In the genomic region with DNA sequence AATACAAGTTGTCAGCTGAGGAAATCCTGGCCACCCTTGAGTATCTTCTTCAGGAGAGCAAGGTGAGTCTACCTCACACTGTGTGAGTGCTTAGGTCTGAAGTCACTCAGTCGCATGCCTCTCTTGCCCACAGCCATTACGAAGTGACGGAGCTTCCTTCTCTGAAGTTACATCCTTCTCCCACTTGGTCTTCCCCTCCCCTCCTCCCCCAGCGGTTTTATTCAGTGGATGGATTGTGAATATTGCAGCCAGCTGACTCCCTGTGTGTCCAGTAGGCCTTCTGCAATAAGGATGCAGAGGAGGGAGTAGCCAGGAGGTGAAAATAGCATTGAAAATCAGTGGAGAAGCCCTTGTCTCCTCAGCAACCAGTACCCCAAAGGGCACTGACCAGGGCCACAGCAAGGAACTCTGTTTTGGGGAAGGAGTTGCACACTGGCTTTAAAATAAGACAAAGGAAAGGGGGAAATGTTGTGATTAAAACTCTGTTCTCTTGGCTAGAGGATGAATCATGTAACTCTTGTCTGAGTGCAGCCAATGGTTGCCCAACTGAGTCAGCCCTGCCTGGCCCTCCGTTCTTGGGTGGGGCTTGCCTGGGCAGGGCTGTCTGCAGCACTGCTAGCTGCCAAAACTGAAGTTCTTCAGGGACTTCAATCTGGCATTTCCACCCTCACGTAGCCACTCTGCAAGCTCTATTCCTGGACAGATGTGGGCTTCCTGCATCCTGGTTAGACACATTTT, we compare ENCODE assay signal across 8 cellular contexts. TPM values are rescaled to one million over a fixed set of nuclear protein-coding genes. Genes with fewer than 3 reads are reported as not detected.
DNase-seq lines count a peak whose midpoint lies in the region; ATAC-seq and TF ChIP-seq lines count a peak whose summit lies in the region.

No MANE protein-coding gene starts in this region.

- H3K27me3 ChIP-seq in mammary epithelial cell (ENCODE audit: insufficient read depth, low read length) (no peaks in the 10 kb centered on the region), aorta (ENCODE audit: control insufficient read depth in 1 of 2, insufficient read depth in 2 of 2, low read length in 1 of 2) (no peaks in the 10 kb centered on the region), neural progenitor cell (peaks cover 61% of the 10 kb centered on the region)

- H3K27ac Mint-ChIP-seq in Calu3 (ENCODE audit: unreplicated experiment) (peak overlapping the region; percentile 88), neural progenitor cell (no peak overlapping the region)

- peak; percentile 85 for DNase-seq in Calu3
- DNase-seq in SIG-M5 treated with dmso at 0.1 percent for 504 hours (lab: John Stamatoyannopoulos, UW; ENCODE audit: unreplicated experiment), result peak; percentile 96
- peak; percentile 91 for DNase-seq in mammary epithelial cell
- DNase-seq in mucosa of gallbladder (ENCODE audit: low spot score), result peak; percentile 65
- DNase-seq in aorta, result peak; percentile 90
- no peak for DNase-seq in neural progenitor cell (ENCODE audit: low spot score)
- DNase-seq in germinal center (ENCODE audit: low spot score), result no peak

- H3K27me3 Mint-ChIP-seq in Calu3 (ENCODE audit: unreplicated experiment) (no peaks in the 10 kb centered on the region), neural progenitor cell (ENCODE audit: insufficient read depth, low read depth) (peaks cover 32% of the 10 kb centered on the region)

- BruUV-seq in Calu3 (replicated peaks; lab: Mats Ljungman, UMichigan) (TSS peak; percentile 17), mammary epithelial cell (replicated peaks; lab: Mats Ljungman, UMichigan) (no TSS peak)

- H3K4me2 ChIP-seq in mammary epithelial cell (ENCODE audit: insufficient read depth, low read depth, low read length) (peak overlapping the region; percentile 80), neural progenitor cell (no peak overlapping the region)

- H3K36me3 Mint-ChIP-seq in Calu3 (ENCODE audit: insufficient read depth, unreplicated experiment) (peaks cover 95% of the 10 kb centered on the region), neural progenitor cell (no peaks in the 10 kb centered on the region)

- H2AFZ ChIP-seq in mammary epithelial cell (ENCODE audit: low read depth, low read length), result no peak overlapping the region
- no peak overlapping the region for H2AFZ ChIP-seq in neural progenitor cell (replicated peaks)

- dilution Hi-C loops in mammary epithelial cell (cut with HindIII; ENCODE audit: low sequenced_read_pairs), result loop anchor here (5.0 kb wide), 2 partner anchors 37 to 38 kb away; no protein-coding TSS in a partner anchor

- peak; percentile 44 for ATAC-seq in aorta (ENCODE audit: low FRiP score)
- ATAC-seq in HG03520 (IDR thresholded peaks at IDR 0.05; ENCODE audit: unreplicated experiment), result no peak

- H4K20me1 ChIP-seq in mammary epithelial cell (ENCODE audit: insufficient read depth, low read length) (peaks cover 3% of the 10 kb centered on the region), neural progenitor cell (ENCODE audit: low read depth) (peaks cover 25% of the 10 kb centered on the region)

- peak overlapping the region; percentile 99 for H3K9ac ChIP-seq in mammary epithelial cell (ENCODE audit: insufficient read depth, low read length)
- no peak overlapping the region for H3K9ac ChIP-seq in neural progenitor cell

- no peaks in the 10 kb centered on the region for H3K9me3 Mint-ChIP-seq in Calu3 (ENCODE audit: low read depth, unreplicated experiment)
- H3K9me3 Mint-ChIP-seq in neural progenitor cell, result no peaks in the 10 kb centered on the region

- H3K27ac ChIP-seq in mammary epithelial cell (ENCODE audit: insufficient read depth, low read depth, low read length), result peak overlapping the region; percentile 97
- peak overlapping the region; percentile 49 to 90 for H3K27ac ChIP-seq in aorta (ENCODE audit: low read depth in 1 of 2, low read length in 2 of 2)
- H3K27ac ChIP-seq in neural progenitor cell, result no peak overlapping the region

- H3K4me1 ChIP-seq in mammary epithelial cell (ENCODE audit: insufficient read depth, low read length) (peaks cover 48% of the 10 kb centered on the region), aorta (ENCODE audit: control insufficient read depth in 1 of 2, insufficient read depth in 2 of 2, low read length in 2 of 2) (peaks cover 8 to 15% of the 10 kb centered on the region in 2 donors), neural progenitor cell (peaks cover 11% of the 10 kb centered on the region)

- H3K4me1 Mint-ChIP-seq in Calu3 (ENCODE audit: low read depth, unreplicated experiment) (peaks cover 51% of the 10 kb centered on the region), neural progenitor cell (peaks cover 24% of the 10 kb centered on the region)

- peaks cover 24% of the 10 kb centered on the region for H3F3A ChIP-seq in neural progenitor cell (ENCODE audit: low read depth)

- peaks cover 92% of the 10 kb centered on the region for H3K79me2 ChIP-seq in mammary epithelial cell (ENCODE audit: insufficient read depth, low read length)
- H3K79me2 ChIP-seq in neural progenitor cell (ENCODE audit: low read depth), result no peaks in the 10 kb centered on the region

- H3K9me3 ChIP-seq in mammary epithelial cell (replicated peaks; ENCODE audit: insufficient read depth, low read length) (no peaks in the 10 kb centered on the region), aorta (ENCODE audit: control insufficient read depth, low read length) (no peaks in the 10 kb centered on the region), neural progenitor cell (ENCODE audit: low read depth) (no peaks in the 10 kb centered on the region)

- no peak for TF ChIP-seq CTCF in Calu3 (IDR thresholded peaks at IDR 0.05; ENCODE audit: unreplicated experiment)
- TF ChIP-seq CTCF in mammary epithelial cell (conservative IDR thresholded peaks at IDR 0.05 in 1 of 2, IDR thresholded peaks at IDR 0.05 in 1 of 2; ENCODE audit: extremely low read depth in 1 of 2, insufficient read depth in 1 of 2, low read depth in 1 of 2, low read length in 2 of 2), result no peak
- no peak for TF ChIP-seq CTCF in neural progenitor cell (IDR thresholded peaks at IDR 0.05)

- in situ Hi-C loops in mammary epithelial cell (cut with MboI; ENCODE audit: low sequenced_read_pairs in 2 of 2), result no loop called here

- H3K36me3 ChIP-seq in mammary epithelial cell (ENCODE audit: insufficient read depth, low read length), result peaks cover 31% of the 10 kb centered on the region
- H3K36me3 ChIP-seq in aorta (ENCODE audit: control insufficient read depth in 1 of 2, insufficient read depth in 2 of 2, low read length in 1 of 2), result peaks cover 2 to 5% of the 10 kb centered on the region in 2 donors
- H3K36me3 ChIP-seq in neural progenitor cell, result no peaks in the 10 kb centered on the region

- CTCF ChIA-PET in Calu3 (lab: Charles Lee), result interaction anchor here (0.6 to 5.9 kb wide), 7 partner anchors 10 to 68 kb away, joined by 3 to 46 read pairs (median 16); no protein-coding TSS in a partner anchor
- CTCF ChIA-PET in mammary epithelial cell (lab: Charles Lee; ENCODE audit: low non-redundant PET), result interaction anchor here (0.7 to 0.8 kb wide), 2 partner anchors 9 to 21 kb away, joined by 3 to 5 read pairs; no protein-coding TSS in a partner anchor

- 3% methylated on average over 5 of the region's 6 CpGs for WGBS in mammary epithelial cell (ENCODE audit: low coverage, missing lambda C conversion rate)
- WGBS in aorta, 2 donors, result 41 to 43% methylated on average over 6 of the region's 6 CpGs

- peak overlapping the region; percentile 54 to 93 (median 89) for H3K4me3 ChIP-seq in mammary epithelial cell (replicated peaks in 1 of 3; ENCODE audit: insufficient read depth in 1 of 3, low read depth in 2 of 3, low read length in 3 of 3)
- H3K4me3 ChIP-seq in aorta (ENCODE audit: low read length in 2 of 2), result no peak overlapping the region
- H3K4me3 ChIP-seq in neural progenitor cell, result no peak overlapping the region

- H3K4me3 Mint-ChIP-seq in Calu3 (ENCODE audit: low read depth, unreplicated experiment) (peak overlapping the region; percentile 90), neural progenitor cell (no peak overlapping the region)

- intact Hi-C loops in Calu3 (cut with micrococcal nuclease; ENCODE audit: unreplicated experiment), result loop anchor here (2.0 kb wide), 1 partner anchor 16 kb away; no protein-coding TSS in a partner anchor
- intact Hi-C loops in mammary epithelial cell (cut with micrococcal nuclease), result loop anchor here (1.0 kb wide), 1 partner anchor 12 kb away; no protein-coding TSS in a partner anchor
- intact Hi-C loops in aorta (cut with DNase I), result no loop called here

RNA-seq across cellular contexts. Expression of a gene that starts 4.4 kb away (rescaled TPM):
- 882 and 921 TPM in 2 replicates for total RNA-seq in Calu3 (2022)
- 1,000 to 10,000 TPM in 1 of 2 donors, 100 to 1,000 TPM in 1; 213 to 2,371 TPM for total RNA-seq in mammary epithelial cell
- 1,008 TPM for polyA plus RNA-seq in mammary epithelial cell
- polyA minus RNA-seq in mammary epithelial cell, result 997 TPM
- total RNA-seq in mucosa of gallbladder, result 212 TPM
- total RNA-seq in aorta, result 100 to 1,000 TPM; 188 to 386 TPM
- 100 to 1,000 TPM; 244 to 417 TPM for polyA plus RNA-seq in aorta
- 0.54 and 1.1 TPM in 2 replicates for total RNA-seq in neural progenitor cell (ENCODE audit: low replicate concordance)

RNA-seq across cellular contexts. Expression of a gene that starts 47.5 kb away (rescaled TPM):
- total RNA-seq in Calu3 (2022) (1,217 and 1,326 TPM in 2 replicates), mammary epithelial cell (1,000 to 10,000 TPM in 1 of 2 donors, 100 to 1,000 TPM in 1; 395 to 2,534 TPM), mucosa of gallbladder (308 TPM), aorta (100 to 1,000 TPM; 416 to 418 TPM), neural progenitor cell (ENCODE audit: low replicate concordance) (4.4 and 5.4 TPM in 2 replicates)
- polyA plus RNA-seq in mammary epithelial cell (4,742 TPM), aorta (100 to 1,000 TPM; 751 to 960 TPM)
- 4,355 TPM for polyA minus RNA-seq in mammary epithelial cell

Comparison
In these comparisons a context has a peak if more than half of its experiments do, and no peak if none do; other contexts are left out.
1. DNase-seq: peak in Calu3 (single experiment), SIG-M5 treated with dmso at 0.1 percent for 504 hours (single experiment), mammary epithelial cell (single experiment), mucosa of gallbladder (single experiment) and aorta (2 of 2); none in neural progenitor cell (single experiment) and germinal center (single experiment).
2. H3K4me3 ChIP-seq: peak in mammary epithelial cell (3 of 3); none in aorta (0 of 2) and neural progenitor cell (single experiment).
3. RNA of a gene that starts 4.4 kb away (total RNA-seq): 213 to 2,371 TPM in mammary epithelial cell, 882 to 921 TPM in Calu3, 188 to 386 TPM in aorta and 212 TPM in mucosa of gallbladder (single experiment); 0.54 to 1.1 TPM in neural progenitor cell; every median in the first group is over 10 times any median in the second.
4. RNA of a gene that starts 47.5 kb away (total RNA-seq): 395 to 2,534 TPM in mammary epithelial cell, 1,217 to 1,326 TPM in Calu3, 416 to 418 TPM in aorta and 308 TPM in mucosa of gallbladder (single experiment); 4.4 to 5.4 TPM in neural progenitor cell; every median in the first group is over 10 times any median in the second.
5. intact Hi-C loops: an anchor here in Calu3 (2.0 kb wide) and mammary epithelial cell (1.0 kb wide); none called in aorta.